Comparison of ENCODE assay signal across 1 cellular context in the genomic region with DNA sequence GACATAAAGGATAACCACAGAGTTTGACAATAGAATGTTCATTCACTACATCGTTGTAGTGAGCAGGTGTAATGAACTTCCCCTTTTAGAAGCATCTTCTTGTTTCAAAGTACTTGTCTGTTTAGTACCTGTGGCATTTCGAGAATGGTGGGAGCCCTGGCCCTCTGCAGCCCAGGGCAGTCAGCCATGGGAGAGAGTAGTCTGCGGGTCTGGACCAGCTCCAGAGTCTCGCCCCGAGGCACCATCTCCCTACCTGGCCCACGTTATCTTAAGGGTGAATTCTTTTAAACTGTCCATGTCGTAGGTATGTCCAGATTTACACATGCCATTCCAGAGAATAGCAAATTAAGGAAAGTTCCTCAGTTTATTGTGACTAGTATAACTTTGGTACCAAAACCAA.
TF ChIP-seq lines count a peak whose summit lies in the region.

No MANE protein-coding gene starts in this region.

TF ChIP-seq in HepG2, 621 proteins besides CTCF, POLR2A, EP300 and RAD21:
- TF ChIP-seq NBN (conservative IDR thresholded peaks at IDR 0.05) (no peak), SAP130 (CRISPR knock-in tag; IDR thresholded peaks at IDR 0.05; ENCODE audit: low read depth) (no peak), CC2D1A (CRISPR knock-in tag; IDR thresholded peaks at IDR 0.05) (no peak), MATR3 (CRISPR knock-in tag; IDR thresholded peaks at IDR 0.05) (no peak), MAFG (CRISPR knock-in tag; IDR thresholded peaks at IDR 0.05) (no peak), KAT7 (CRISPR knock-in tag; IDR thresholded peaks at IDR 0.05; ENCODE audit: borderline replicate concordance) (no peak), ZNF232 (CRISPR knock-in tag; IDR thresholded peaks at IDR 0.05; ENCODE audit: borderline replicate concordance) (no peak), ZNF292 (CRISPR knock-in tag; IDR thresholded peaks at IDR 0.05; ENCODE audit: borderline replicate concordance, low read depth) (no peak), ZNF547 (CRISPR knock-in tag; IDR thresholded peaks at IDR 0.05) (no peak), SMC3 (IDR thresholded peaks at IDR 0.05; ENCODE audit: low read length) (no peak), KDM6A (CRISPR knock-in tag; IDR thresholded peaks at IDR 0.05; ENCODE audit: low read depth) (no peak), ATF3 (CRISPR knock-in tag; IDR thresholded peaks at IDR 0.05) (no peak), IRF2 (CRISPR knock-in tag; IDR thresholded peaks at IDR 0.05) (no peak)
- TF ChIP-seq, protein P1, sequence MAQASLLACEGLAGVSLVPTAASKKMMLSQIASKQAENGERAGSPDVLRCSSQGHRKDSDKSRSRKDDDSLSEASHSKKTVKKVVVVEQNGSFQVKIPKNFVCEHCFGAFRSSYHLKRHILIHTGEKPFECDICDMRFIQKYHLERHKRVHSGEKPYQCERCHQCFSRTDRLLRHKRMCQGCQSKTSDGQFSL (CRISPR knock-in tag; IDR thresholded peaks at IDR 0.05): no peak
- TF ChIP-seq, protein P2, sequence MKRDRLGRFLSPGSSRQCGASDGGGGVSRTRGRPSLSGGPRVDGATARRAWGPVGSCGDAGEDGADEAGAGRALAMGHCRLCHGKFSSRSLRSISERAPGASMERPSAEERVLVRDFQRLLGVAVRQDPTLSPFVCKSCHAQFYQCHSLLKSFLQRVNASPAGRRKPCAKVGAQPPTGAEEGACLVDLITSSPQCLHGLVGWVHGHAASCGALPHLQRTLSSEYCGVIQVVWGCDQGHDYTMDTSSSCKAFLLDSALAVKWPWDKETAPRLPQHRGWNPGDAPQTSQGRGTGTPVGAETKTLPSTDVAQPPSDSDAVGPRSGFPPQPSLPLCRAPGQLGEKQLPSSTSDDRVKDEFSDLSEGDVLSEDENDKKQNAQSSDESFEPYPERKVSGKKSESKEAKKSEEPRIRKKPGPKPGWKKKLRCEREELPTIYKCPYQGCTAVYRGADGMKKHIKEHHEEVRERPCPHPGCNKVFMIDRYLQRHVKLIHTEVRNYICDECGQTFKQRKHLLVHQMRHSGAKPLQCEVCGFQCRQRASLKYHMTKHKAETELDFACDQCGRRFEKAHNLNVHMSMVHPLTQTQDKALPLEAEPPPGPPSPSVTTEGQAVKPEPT (CRISPR knock-in tag; IDR thresholded peaks at IDR 0.05; ENCODE audit: low read depth): no peak
- TF ChIP-seq, protein P3, sequence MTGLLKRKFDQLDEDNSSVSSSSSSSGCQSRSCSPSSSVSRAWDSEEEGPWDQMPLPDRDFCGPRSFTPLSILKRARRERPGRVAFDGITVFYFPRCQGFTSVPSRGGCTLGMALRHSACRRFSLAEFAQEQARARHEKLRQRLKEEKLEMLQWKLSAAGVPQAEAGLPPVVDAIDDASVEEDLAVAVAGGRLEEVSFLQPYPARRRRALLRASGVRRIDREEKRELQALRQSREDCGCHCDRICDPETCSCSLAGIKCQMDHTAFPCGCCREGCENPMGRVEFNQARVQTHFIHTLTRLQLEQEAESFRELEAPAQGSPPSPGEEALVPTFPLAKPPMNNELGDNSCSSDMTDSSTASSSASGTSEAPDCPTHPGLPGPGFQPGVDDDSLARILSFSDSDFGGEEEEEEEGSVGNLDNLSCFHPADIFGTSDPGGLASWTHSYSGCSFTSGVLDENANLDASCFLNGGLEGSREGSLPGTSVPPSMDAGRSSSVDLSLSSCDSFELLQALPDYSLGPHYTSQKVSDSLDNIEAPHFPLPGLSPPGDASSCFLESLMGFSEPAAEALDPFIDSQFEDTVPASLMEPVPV (CRISPR knock-in tag; IDR thresholded peaks at IDR 0.05): no peak
- TF ChIP-seq, protein P4, sequence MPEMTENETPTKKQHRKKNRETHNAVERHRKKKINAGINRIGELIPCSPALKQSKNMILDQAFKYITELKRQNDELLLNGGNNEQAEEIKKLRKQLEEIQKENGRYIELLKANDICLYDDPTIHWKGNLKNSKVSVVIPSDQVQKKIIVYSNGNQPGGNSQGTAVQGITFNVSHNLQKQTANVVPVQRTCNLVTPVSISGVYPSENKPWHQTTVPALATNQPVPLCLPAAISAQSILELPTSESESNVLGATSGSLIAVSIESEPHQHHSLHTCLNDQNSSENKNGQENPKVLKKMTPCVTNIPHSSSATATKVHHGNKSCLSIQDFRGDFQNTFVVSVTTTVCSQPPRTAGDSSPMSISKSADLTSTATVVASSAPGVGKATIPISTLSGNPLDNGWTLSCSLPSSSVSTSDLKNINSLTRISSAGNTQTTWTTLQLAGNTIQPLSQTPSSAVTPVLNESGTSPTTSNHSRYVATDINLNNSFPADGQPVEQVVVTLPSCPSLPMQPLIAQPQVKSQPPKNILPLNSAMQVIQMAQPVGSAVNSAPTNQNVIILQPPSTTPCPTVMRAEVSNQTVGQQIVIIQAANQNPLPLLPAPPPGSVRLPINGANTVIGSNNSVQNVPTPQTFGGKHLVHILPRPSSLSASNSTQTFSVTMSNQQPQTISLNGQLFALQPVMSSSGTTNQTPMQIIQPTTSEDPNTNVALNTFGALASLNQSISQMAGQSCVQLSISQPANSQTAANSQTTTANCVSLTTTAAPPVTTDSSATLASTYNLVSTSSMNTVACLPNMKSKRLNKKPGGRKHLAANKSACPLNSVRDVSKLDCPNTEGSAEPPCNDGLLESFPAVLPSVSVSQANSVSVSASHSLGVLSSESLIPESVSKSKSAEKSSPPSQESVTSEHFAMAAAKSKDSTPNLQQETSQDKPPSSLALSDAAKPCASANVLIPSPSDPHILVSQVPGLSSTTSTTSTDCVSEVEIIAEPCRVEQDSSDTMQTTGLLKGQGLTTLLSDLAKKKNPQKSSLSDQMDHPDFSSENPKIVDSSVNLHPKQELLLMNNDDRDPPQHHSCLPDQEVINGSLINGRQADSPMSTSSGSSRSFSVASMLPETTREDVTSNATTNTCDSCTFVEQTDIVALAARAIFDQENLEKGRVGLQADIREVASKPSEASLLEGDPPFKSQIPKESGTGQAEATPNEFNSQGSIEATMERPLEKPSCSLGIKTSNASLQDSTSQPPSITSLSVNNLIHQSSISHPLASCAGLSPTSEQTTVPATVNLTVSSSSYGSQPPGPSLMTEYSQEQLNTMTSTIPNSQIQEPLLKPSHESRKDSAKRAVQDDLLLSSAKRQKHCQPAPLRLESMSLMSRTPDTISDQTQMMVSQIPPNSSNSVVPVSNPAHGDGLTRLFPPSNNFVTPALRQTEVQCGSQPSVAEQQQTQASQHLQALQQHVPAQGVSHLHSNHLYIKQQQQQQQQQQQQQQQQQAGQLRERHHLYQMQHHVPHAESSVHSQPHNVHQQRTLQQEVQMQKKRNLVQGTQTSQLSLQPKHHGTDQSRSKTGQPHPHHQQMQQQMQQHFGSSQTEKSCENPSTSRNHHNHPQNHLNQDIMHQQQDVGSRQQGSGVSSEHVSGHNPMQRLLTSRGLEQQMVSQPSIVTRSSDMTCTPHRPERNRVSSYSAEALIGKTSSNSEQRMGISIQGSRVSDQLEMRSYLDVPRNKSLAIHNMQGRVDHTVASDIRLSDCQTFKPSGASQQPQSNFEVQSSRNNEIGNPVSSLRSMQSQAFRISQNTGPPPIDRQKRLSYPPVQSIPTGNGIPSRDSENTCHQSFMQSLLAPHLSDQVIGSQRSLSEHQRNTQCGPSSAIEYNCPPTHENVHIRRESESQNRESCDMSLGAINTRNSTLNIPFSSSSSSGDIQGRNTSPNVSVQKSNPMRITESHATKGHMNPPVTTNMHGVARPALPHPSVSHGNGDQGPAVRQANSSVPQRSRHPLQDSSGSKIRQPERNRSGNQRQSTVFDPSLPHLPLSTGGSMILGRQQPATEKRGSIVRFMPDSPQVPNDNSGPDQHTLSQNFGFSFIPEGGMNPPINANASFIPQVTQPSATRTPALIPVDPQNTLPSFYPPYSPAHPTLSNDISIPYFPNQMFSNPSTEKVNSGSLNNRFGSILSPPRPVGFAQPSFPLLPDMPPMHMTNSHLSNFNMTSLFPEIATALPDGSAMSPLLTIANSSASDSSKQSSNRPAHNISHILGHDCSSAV (CRISPR knock-in tag; IDR thresholded peaks at IDR 0.05; ENCODE audit: borderline replicate concordance): no peak
